Comparison of ENCODE assay signal across 1 cellular context in genomic region chr17:62715882-62716390, GRCh38.
TF ChIP-seq lines count a peak whose summit lies in the region.

No MANE protein-coding gene starts in this region.

TF ChIP-seq in GM23338, 12 proteins besides CTCF, POLR2A, EP300 and RAD21 (continued from another document):
- TF ChIP-seq, protein P1, sequence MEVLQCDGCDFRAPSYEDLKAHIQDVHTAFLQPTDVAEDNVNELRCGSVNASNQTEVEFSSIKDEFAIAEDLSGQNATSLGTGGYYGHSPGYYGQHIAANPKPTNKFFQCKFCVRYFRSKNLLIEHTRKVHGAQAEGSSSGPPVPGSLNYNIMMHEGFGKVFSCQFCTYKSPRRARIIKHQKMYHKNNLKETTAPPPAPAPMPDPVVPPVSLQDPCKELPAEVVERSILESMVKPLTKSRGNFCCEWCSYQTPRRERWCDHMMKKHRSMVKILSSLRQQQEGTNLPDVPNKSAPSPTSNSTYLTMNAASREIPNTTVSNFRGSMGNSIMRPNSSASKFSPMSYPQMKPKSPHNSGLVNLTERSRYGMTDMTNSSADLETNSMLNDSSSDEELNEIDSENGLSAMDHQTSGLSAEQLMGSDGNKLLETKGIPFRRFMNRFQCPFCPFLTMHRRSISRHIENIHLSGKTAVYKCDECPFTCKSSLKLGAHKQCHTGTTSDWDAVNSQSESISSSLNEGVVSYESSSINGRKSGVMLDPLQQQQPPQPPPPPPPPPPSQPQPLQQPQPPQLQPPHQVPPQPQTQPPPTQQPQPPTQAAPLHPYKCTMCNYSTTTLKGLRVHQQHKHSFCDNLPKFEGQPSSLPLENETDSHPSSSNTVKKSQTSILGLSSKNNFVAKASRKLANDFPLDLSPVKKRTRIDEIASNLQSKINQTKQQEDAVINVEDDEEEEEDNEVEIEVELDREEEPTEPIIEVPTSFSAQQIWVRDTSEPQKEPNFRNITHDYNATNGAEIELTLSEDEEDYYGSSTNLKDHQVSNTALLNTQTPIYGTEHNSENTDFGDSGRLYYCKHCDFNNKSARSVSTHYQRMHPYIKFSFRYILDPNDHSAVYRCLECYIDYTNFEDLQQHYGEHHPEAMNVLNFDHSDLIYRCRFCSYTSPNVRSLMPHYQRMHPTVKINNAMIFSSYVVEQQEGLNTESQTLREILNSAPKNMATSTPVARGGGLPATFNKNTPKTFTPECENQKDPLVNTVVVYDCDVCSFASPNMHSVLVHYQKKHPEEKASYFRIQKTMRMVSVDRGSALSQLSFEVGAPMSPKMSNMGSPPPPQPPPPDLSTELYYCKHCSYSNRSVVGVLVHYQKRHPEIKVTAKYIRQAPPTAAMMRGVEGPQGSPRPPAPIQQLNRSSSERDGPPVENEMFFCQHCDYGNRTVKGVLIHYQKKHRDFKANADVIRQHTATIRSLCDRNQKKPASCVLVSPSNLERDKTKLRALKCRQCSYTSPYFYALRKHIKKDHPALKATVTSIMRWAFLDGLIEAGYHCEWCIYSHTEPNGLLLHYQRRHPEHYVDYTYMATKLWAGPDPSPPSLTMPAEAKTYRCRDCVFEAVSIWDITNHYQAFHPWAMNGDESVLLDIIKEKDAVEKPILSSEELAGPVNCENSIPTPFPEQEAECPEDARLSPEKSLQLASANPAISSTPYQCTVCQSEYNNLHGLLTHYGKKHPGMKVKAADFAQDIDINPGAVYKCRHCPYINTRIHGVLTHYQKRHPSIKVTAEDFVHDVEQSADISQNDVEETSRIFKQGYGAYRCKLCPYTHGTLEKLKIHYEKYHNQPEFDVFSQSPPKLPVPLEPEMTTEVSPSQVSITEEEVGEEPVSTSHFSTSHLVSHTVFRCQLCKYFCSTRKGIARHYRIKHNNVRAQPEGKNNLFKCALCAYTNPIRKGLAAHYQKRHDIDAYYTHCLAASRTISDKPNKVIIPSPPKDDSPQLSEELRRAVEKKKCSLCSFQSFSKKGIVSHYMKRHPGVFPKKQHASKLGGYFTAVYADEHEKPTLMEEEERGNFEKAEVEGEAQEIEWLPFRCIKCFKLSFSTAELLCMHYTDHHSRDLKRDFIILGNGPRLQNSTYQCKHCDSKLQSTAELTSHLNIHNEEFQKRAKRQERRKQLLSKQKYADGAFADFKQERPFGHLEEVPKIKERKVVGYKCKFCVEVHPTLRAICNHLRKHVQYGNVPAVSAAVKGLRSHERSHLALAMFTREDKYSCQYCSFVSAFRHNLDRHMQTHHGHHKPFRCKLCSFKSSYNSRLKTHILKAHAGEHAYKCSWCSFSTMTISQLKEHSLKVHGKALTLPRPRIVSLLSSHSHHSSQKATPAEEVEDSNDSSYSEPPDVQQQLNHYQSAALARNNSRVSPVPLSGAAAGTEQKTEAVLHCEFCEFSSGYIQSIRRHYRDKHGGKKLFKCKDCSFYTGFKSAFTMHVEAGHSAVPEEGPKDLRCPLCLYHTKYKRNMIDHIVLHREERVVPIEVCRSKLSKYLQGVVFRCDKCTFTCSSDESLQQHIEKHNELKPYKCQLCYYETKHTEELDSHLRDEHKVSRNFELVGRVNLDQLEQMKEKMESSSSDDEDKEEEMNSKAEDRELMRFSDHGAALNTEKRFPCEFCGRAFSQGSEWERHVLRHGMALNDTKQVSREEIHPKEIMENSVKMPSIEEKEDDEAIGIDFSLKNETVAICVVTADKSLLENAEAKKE (CRISPR knock-in tag; IDR thresholded peaks at IDR 0.05), result no peak
- TF ChIP-seq POLR2AphosphoS5 (IDR thresholded peaks at IDR 0.05; ENCODE audit: low read depth), result no peak
- TF ChIP-seq, protein P2, sequence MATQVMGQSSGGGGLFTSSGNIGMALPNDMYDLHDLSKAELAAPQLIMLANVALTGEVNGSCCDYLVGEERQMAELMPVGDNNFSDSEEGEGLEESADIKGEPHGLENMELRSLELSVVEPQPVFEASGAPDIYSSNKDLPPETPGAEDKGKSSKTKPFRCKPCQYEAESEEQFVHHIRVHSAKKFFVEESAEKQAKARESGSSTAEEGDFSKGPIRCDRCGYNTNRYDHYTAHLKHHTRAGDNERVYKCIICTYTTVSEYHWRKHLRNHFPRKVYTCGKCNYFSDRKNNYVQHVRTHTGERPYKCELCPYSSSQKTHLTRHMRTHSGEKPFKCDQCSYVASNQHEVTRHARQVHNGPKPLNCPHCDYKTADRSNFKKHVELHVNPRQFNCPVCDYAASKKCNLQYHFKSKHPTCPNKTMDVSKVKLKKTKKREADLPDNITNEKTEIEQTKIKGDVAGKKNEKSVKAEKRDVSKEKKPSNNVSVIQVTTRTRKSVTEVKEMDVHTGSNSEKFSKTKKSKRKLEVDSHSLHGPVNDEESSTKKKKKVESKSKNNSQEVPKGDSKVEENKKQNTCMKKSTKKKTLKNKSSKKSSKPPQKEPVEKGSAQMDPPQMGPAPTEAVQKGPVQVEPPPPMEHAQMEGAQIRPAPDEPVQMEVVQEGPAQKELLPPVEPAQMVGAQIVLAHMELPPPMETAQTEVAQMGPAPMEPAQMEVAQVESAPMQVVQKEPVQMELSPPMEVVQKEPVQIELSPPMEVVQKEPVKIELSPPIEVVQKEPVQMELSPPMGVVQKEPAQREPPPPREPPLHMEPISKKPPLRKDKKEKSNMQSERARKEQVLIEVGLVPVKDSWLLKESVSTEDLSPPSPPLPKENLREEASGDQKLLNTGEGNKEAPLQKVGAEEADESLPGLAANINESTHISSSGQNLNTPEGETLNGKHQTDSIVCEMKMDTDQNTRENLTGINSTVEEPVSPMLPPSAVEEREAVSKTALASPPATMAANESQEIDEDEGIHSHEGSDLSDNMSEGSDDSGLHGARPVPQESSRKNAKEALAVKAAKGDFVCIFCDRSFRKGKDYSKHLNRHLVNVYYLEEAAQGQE (IDR thresholded peaks at IDR 0.05; ENCODE audit: unreplicated experiment), result no peak
- no peak for TF ChIP-seq EZH2phosphoT487 (IDR thresholded peaks at IDR 0.05; ENCODE audit: unreplicated experiment)
- no peak for TF ChIP-seq ETS1 (IDR thresholded peaks at IDR 0.05)
- TF ChIP-seq EZH2 (IDR thresholded peaks at IDR 0.05; ENCODE audit: low read depth, unreplicated experiment), result no peak
- TF ChIP-seq JUNB (IDR thresholded peaks at IDR 0.05; ENCODE audit: unreplicated experiment), result no peak
- TF ChIP-seq STAT1 (IDR thresholded peaks at IDR 0.05; ENCODE audit: unreplicated experiment), result no peak
- no peak for TF ChIP-seq ZNF331 (CRISPR knock-in tag; IDR thresholded peaks at IDR 0.05; ENCODE audit: low read depth)
- TF ChIP-seq ZNF114 (CRISPR knock-in tag; IDR thresholded peaks at IDR 0.05), result no peak
- no peak for TF ChIP-seq CREB1 (CRISPR knock-in tag; IDR thresholded peaks at IDR 0.05; ENCODE audit: low read depth)
